8 cellular contexts compared by ENCODE assay signal in genomic region chr10:45418859-45419672, GRCh38. TPM values are rescaled to one million over a fixed set of nuclear protein-coding genes. Genes with fewer than 3 reads are reported as not detected.
A peak's percentile ranks its signal among the peaks of the same experiment; 100 is the strongest.
DNase-seq lines count a peak whose midpoint lies in the region; ATAC-seq and TF ChIP-seq lines count a peak whose summit lies in the region.

No MANE protein-coding gene starts in this region.

- 3% methylated on average over 53 to 60 of the region's 60 CpGs for WGBS in testis, 2 donors

- H3K27ac Mint-ChIP-seq in activated T-cell treated with anti-CD3 and anti-CD28 coated beads, Interleukin-2, amount 50 U/mL, for 72 hours: peak overlapping the region; percentile 96
- H3K27ac Mint-ChIP-seq in natural killer cell treated with Interleukin-12 subunit alpha and Interleukin-12 subunit beta and Interleukin-15 and Interleukin-18, amount 100 ng/mL, for 72 hours: peak overlapping the region; percentile 94 to 95

- peak; percentile 52 for ATAC-seq in GM21526 (IDR thresholded peaks at IDR 0.05; ENCODE audit: low FRiP score, unreplicated experiment)
- ATAC-seq in activated T-cell treated with anti-CD3 and anti-CD28 coated beads, Interleukin-2, amount 50 U/mL, for 72 hours (replicated peaks in 1 of 2): peak; percentile 67 to 71
- peak; percentile 82 for ATAC-seq in natural killer cell treated with Interleukin-12 subunit alpha and Interleukin-12 subunit beta and Interleukin-15 and Interleukin-18, amount 100 ng/mL, for 72 hours

- H3K4me1 Mint-ChIP-seq in activated T-cell treated with anti-CD3 and anti-CD28 coated beads, Interleukin-2, amount 50 U/mL, for 72 hours (ENCODE audit: low read depth): peaks cover 54% of the 10 kb centered on the region
- H3K4me1 Mint-ChIP-seq in natural killer cell treated with Interleukin-12 subunit alpha and Interleukin-12 subunit beta and Interleukin-15 and Interleukin-18, amount 100 ng/mL, for 72 hours (ENCODE audit: low read depth in 2 of 2): peaks cover 29 to 31% of the 10 kb centered on the region in 2 donors

- peaks cover 17% of the 10 kb centered on the region for H3K4me1 ChIP-seq in Loucy (ENCODE audit: insufficient read depth, low read length, poor library complexity, severe bottlenecking)
- H3K4me1 ChIP-seq in testis: peaks cover 8% of the 10 kb centered on the region

- H3K4me3 ChIP-seq in Loucy (ENCODE audit: low read length, poor library complexity, severe bottlenecking): peak overlapping the region; percentile 72
- peak overlapping the region; percentile 54 for H3K4me3 ChIP-seq in fibroblast of pulmonary artery (replicated peaks; ENCODE audit: low read depth, low read length)
- peak overlapping the region; percentile 54 to 70 for H3K4me3 ChIP-seq in testis

- DNase-seq in DMS79 treated with DMSO at 0.1 percent for 48 hours (lab: John Stamatoyannopoulos, UW): peak; percentile 31
- peak; percentile 62 to 64 for DNase-seq in activated T-cell treated with anti-CD3 and anti-CD28 coated beads, Interleukin-2, amount 50 U/mL, for 72 hours
- DNase-seq in fibroblast of pulmonary artery (ENCODE audit: low read depth): peak; percentile 72
- DNase-seq in natural killer cell treated with Interleukin-12 subunit alpha and Interleukin-12 subunit beta and Interleukin-15 and Interleukin-18, amount 100 ng/mL, for 72 hours (ENCODE audit: low spot score): peak; percentile 71
- DNase-seq in testis: peak; percentile 63
- no peak for DNase-seq in NCI-H526 (lab: John Stamatoyannopoulos, UW)

- peak overlapping the region; percentile 42 to 72 for H3K27ac ChIP-seq in testis

- intact Hi-C loops in testis (cut with DNase I; ENCODE audit: low total_unique reads): no loop called here

- H3K79me2 ChIP-seq in Loucy (ENCODE audit: insufficient read depth, low read length): no peaks in the 10 kb centered on the region

- TF ChIP-seq POLR2A in testis (IDR thresholded peaks at IDR 0.05): no peak

- TF ChIP-seq CTCF in Loucy (conservative IDR thresholded peaks at IDR 0.05; ENCODE audit: low read length): no peak
- TF ChIP-seq CTCF in fibroblast of pulmonary artery (IDR thresholded peaks at IDR 0.05; ENCODE audit: low read length, missing control alignments): no peak
- no peak for TF ChIP-seq CTCF in testis (IDR thresholded peaks at IDR 0.05)

- no peaks in the 10 kb centered on the region for H3K27me3 Mint-ChIP-seq in activated T-cell treated with anti-CD3 and anti-CD28 coated beads, Interleukin-2, amount 50 U/mL, for 72 hours (ENCODE audit: low read depth)
- no peaks in the 10 kb centered on the region for H3K27me3 Mint-ChIP-seq in natural killer cell treated with Interleukin-12 subunit alpha and Interleukin-12 subunit beta and Interleukin-15 and Interleukin-18, amount 100 ng/mL, for 72 hours

- no peaks in the 10 kb centered on the region for H3K9me2 ChIP-seq in Loucy (replicated peaks; ENCODE audit: low read depth, low read length)

- peak overlapping the region; percentile 68 for H3K4me2 ChIP-seq in Loucy (ENCODE audit: low read depth, low read length, poor library complexity, severe bottlenecking)

- H2AFZ ChIP-seq in Loucy (ENCODE audit: low read length): peak overlapping the region; percentile 83

- peak overlapping the region; percentile 66 for H3K9ac ChIP-seq in Loucy (ENCODE audit: low read depth, low read length, poor library complexity, severe bottlenecking)

- peak overlapping the region; percentile 92 to 98 for H3K4me3 Mint-ChIP-seq in activated T-cell treated with anti-CD3 and anti-CD28 coated beads, Interleukin-2, amount 50 U/mL, for 72 hours
- peak overlapping the region; percentile 97 for H3K4me3 Mint-ChIP-seq in natural killer cell treated with Interleukin-12 subunit alpha and Interleukin-12 subunit beta and Interleukin-15 and Interleukin-18, amount 100 ng/mL, for 72 hours

- no peaks in the 10 kb centered on the region for H3F3A ChIP-seq in Loucy (ENCODE audit: low read depth)

- H3K9me3 Mint-ChIP-seq in activated T-cell treated with anti-CD3 and anti-CD28 coated beads, Interleukin-2, amount 50 U/mL, for 72 hours: no peaks in the 10 kb centered on the region
- H3K9me3 Mint-ChIP-seq in natural killer cell treated with Interleukin-12 subunit alpha and Interleukin-12 subunit beta and Interleukin-15 and Interleukin-18, amount 100 ng/mL, for 72 hours: no peaks in the 10 kb centered on the region

- H4K20me1 ChIP-seq in Loucy (ENCODE audit: insufficient read depth, low read length, poor library complexity, severe bottlenecking): no peaks in the 10 kb centered on the region

- H3K36me3 ChIP-seq in Loucy (ENCODE audit: insufficient read depth, low read length) (no peaks in the 10 kb centered on the region), testis (ENCODE audit: low read depth, missing control alignments) (no peaks in the 10 kb centered on the region)

- H3K9me3 ChIP-seq in Loucy (ENCODE audit: insufficient read depth, low read depth, low read length): no peaks in the 10 kb centered on the region
- H3K9me3 ChIP-seq in testis: no peaks in the 10 kb centered on the region

- H3K36me3 Mint-ChIP-seq in activated T-cell treated with anti-CD3 and anti-CD28 coated beads, Interleukin-2, amount 50 U/mL, for 72 hours (ENCODE audit: insufficient read depth in 2 of 2): peaks cover 2% of the 10 kb centered on the region in 2 donors
- H3K36me3 Mint-ChIP-seq in natural killer cell treated with Interleukin-12 subunit alpha and Interleukin-12 subunit beta and Interleukin-15 and Interleukin-18, amount 100 ng/mL, for 72 hours: no peaks in the 10 kb centered on the region

- no peaks in the 10 kb centered on the region for H3K27me3 ChIP-seq in Loucy (ENCODE audit: insufficient read depth, low read length, poor library complexity, severe bottlenecking)
- H3K27me3 ChIP-seq in testis: no peaks in the 10 kb centered on the region

RNA-seq across cellular contexts. Expression of gene ALOX5, which starts 45.0 kb away (rescaled TPM):
- 1 to 10 TPM; 1.5 to 4.0 TPM for total RNA-seq in activated T-cell treated with anti-CD3 and anti-CD28 coated beads, Interleukin-2, amount 50 U/mL, for 72 hours
- total RNA-seq in natural killer cell treated with Interleukin-12 subunit alpha and Interleukin-12 subunit beta and Interleukin-15 and Interleukin-18, amount 100 ng/mL, for 72 hours: 1 to 10 TPM in 1 of 2 donors, not detected in 1; 7.5 TPM
- total RNA-seq in testis: 10 to 100 TPM; 13.7 to 18.5 TPM
- polyA plus RNA-seq in testis (ENCODE audit: insufficient read depth, low read depth, low replicate concordance): 11.4 TPM

Comparison
In these comparisons a context has a peak if more than half of its experiments do, and no peak if none do; other contexts are left out.
1. DNase-seq: peak in DMS79 treated with DMSO at 0.1 percent for 48 hours (single experiment), activated T-cell treated with anti-CD3 and anti-CD28 coated beads, Interleukin-2, amount 50 U/mL, for 72 hours (2 of 2), fibroblast of pulmonary artery (single experiment), natural killer cell treated with Interleukin-12 subunit alpha and Interleukin-12 subunit beta and Interleukin-15 and Interleukin-18, amount 100 ng/mL, for 72 hours (single experiment) and testis (single experiment); none in NCI-H526 (0 of 2).
2. Peak in every context shown above with its lines, with median percentiles within 50 percentile points of each other: ATAC-seq and H3K4me3 ChIP-seq.